In the genomic region with DNA sequence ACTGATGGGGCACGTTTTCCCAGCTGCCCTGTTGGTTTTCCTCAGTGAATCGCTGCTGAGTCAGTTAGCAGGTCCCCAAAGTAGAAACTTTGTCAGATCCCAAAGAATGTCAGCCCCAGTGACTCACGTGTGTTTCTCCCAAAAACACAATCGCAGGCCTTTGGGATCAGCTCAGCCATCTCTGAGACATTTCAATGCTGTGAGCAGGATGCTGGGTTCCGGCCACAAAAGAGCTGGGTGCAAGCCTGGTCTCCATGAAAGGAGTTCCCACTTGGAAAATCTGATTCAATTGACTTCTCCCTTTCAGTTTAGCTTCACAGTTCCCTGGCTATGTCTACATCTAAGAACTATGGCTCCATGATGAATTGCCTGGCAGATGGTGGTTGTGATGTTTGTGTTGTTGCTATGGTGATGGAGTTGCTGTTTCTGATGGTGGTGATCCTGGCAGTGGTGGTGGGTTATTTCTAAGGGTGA, we compare ENCODE assay signal across 16 cellular contexts. TPM values are rescaled to one million over a fixed set of nuclear protein-coding genes. Genes with fewer than 3 reads are reported as not detected.
A peak's percentile ranks its signal among the peaks of the same experiment; 100 is the strongest.
DNase-seq lines count a peak whose midpoint lies in the region; ATAC-seq, FAIRE-seq and TF ChIP-seq lines count a peak whose summit lies in the region.
"Had no signal": no experiment of that assay in that cellular context is flagged by ENCODE, and none has a peak within 500 bp of the region (broad histone marks: within the 10 kb centered on the region; RNA-seq: fewer than 3 reads in every experiment).

No MANE protein-coding gene starts in this region.

- H2AFZ ChIP-seq in GM12878 (ENCODE audit: control insufficient read depth, low read depth, low read length): no peak overlapping the region
- H2AFZ ChIP-seq: GM23338 had no signal

- H3K79me2 ChIP-seq in GM12878 (ENCODE audit: control insufficient read depth, insufficient read depth, low read length): no peaks in the 10 kb centered on the region

- TF ChIP-seq CTCF in AG09309 (IDR thresholded peaks at IDR 0.05; ENCODE audit: control insufficient read depth, insufficient read depth, low read depth, low read length, missing control alignments) (no peak), GM12878 (IDR thresholded peaks at IDR 0.05 in 2 of 3, conservative IDR thresholded peaks at IDR 0.05 in 1 of 3; ENCODE audit: control insufficient read depth in 2 of 3, extremely low read depth in 1 of 3, insufficient read depth in 1 of 3, low read depth in 3 of 3, low read length in 3 of 3) (no peak)

- ATAC-seq in GM12878 (no peak), GM19023 (IDR thresholded peaks at IDR 0.05; ENCODE audit: unreplicated experiment) (no peak), HG03175 (IDR thresholded peaks at IDR 0.05; ENCODE audit: unreplicated experiment) (no peak)
- ATAC-seq: GM23338 had no signal

- no peaks in the 10 kb centered on the region; the same call in 2 of the 3 replicates for H3K9me3 ChIP-seq in GM12878 (replicated peaks; ENCODE audit: control insufficient read depth, insufficient read depth, low read length)
- H3K9me3 ChIP-seq: pancreas, thyroid gland had no signal

- SMC1A ChIA-PET in GM12878 (lab: Charles Lee; ENCODE audit: uncharacterized antibody, unreplicated experiment): interaction anchor here (0.6 kb wide), 1 partner anchor 9 kb away, joined by 3 read pairs; no protein-coding TSS in a partner anchor

- no peak for FAIRE-seq in GM12878 (lab: Jason Lieb, UNC)
- FAIRE-seq: kidney, pancreas had no signal

- H3K4me2 ChIP-seq in GM12878 (ENCODE audit: control insufficient read depth, insufficient read depth): no peak overlapping the region
- H3K4me2 ChIP-seq: GM23338 had no signal

- no TSS peak for BruUV-seq in GM12878 (replicated peaks; lab: Mats Ljungman, UMichigan)

- RAD21 ChIA-PET in GM12878 (lab: Charles Lee; ENCODE audit: unreplicated experiment): no interaction called here

- 37% methylated on average over 5 of the region's 5 CpGs for WGBS in GM12878 (ENCODE audit: insufficient coverage, insufficient replicate concordance, low lambda C conversion rate, missing lambda C conversion rate)

- CTCF ChIA-PET in GM12878 (lab: Yijun Ruan, JAX): interaction anchor here (1.7 kb wide), 1 partner anchor 10 kb away, joined by 4 read pairs; no protein-coding TSS in a partner anchor

- H3K9ac ChIP-seq in GM12878 (ENCODE audit: control insufficient read depth, insufficient read depth, low read length): no peak overlapping the region

- no peaks in the 10 kb centered on the region for H3K36me3 ChIP-seq in GM12878 (ENCODE audit: control insufficient read depth in 2 of 2, insufficient read depth in 2 of 2, low read length in 1 of 2)
- H3K36me3 ChIP-seq: pancreas, thyroid gland had no signal

- H3K4me3 ChIP-seq in AG09309 (ENCODE audit: control insufficient read depth, low read depth, low read length) (no peak overlapping the region; the same call in 1 of the 2 replicates), GM12878 (no peak overlapping the region)
- H3K4me3 ChIP-seq: GM23338, pancreas, thyroid gland had no signal

- no peaks in the 10 kb centered on the region for H3K27me3 ChIP-seq in GM12878 (replicated peaks in 1 of 2; ENCODE audit: control insufficient read depth in 2 of 2, insufficient read depth in 2 of 2, low read length in 1 of 2)
- H3K27me3 ChIP-seq: pancreas, thyroid gland had no signal

- TF ChIP-seq POLR2A in GM12878 (IDR thresholded peaks at IDR 0.05; ENCODE audit: low read depth, low read length): no peak

- H4K20me1 ChIP-seq in GM12878 (ENCODE audit: control insufficient read depth, insufficient read depth): no peaks in the 10 kb centered on the region

- TF ChIP-seq RAD21 in GM12878 (IDR thresholded peaks at IDR 0.05; ENCODE audit: insufficient read depth, low read depth, low read length): no peak

- no peaks in the 10 kb centered on the region for H3K4me1 ChIP-seq in GM12878 (ENCODE audit: control insufficient read depth, insufficient read depth, low read length)
- H3K4me1 ChIP-seq: pancreas, thyroid gland had no signal

- POLR2A ChIA-PET in GM12878 (lab: Charles Lee): no interaction called here

- in situ Hi-C loops in GM12878 (cut with MboI): no loop called here

- no peak for TF ChIP-seq EP300 in GM12878 (IDR thresholded peaks at IDR 0.05; ENCODE audit: borderline replicate concordance in 1 of 2, control insufficient read depth in 1 of 2, low read depth in 2 of 2, low read length in 2 of 2)

- peak; percentile 70 for DNase-seq in AG09309 (ENCODE audit: low read depth)
- peak; percentile 96 for DNase-seq in HT1080 (ENCODE audit: low read depth)
- no peak for DNase-seq in GM12878 (ENCODE audit: low read depth, low spot score)
- DNase-seq in left kidney (ENCODE audit: low read depth, low spot score): peak; percentile 23
- no peak for DNase-seq in T-helper 1 cell
- no peak for DNase-seq in medulla oblongata (ENCODE audit: extremely low spot score)
- DNase-seq: activated CD4-positive, CD25-positive, alpha-beta regulatory T cell; activated naive CD4-positive, alpha-beta T cell treated with anti-CD3 and anti-CD28 coated beads for 36 hours; DMS53; kidney; NCI-H1092 treated with DMSO at 0.1 percent for 48 hours; pancreas; thyroid gland had no signal

- intact Hi-C loops in GM12878 (cut with micrococcal nuclease; ENCODE audit: unreplicated experiment): no loop called here

- H3K27ac ChIP-seq in GM12878 (ENCODE audit: control insufficient read depth, insufficient read depth): no peak overlapping the region
- H3K27ac ChIP-seq: pancreas, thyroid gland had no signal

TF ChIP-seq in GM12878, 131 proteins besides CTCF, POLR2A, EP300 and RAD21:
- no peak for TF ChIP-seq CBFB (IDR thresholded peaks at IDR 0.05; ENCODE audit: low read depth)
- no peak for TF ChIP-seq FOS (IDR thresholded peaks at IDR 0.05; ENCODE audit: borderline replicate concordance, extremely low read depth, insufficient read length)
- no peak for TF ChIP-seq SRF (IDR thresholded peaks at IDR 0.05; ENCODE audit: low read depth in 2 of 2, low read length in 2 of 2)
- no peak for TF ChIP-seq POLR2AphosphoS2 (IDR thresholded peaks at IDR 0.05; ENCODE audit: low read depth, low read length)
- 0 out of 2 replicates have a peak, but pooled peaks have one; percentile 41 for TF ChIP-seq BMI1 (IDR thresholded peaks at IDR 0.05; ENCODE audit: borderline replicate concordance)
- TF ChIP-seq, protein P1, sequence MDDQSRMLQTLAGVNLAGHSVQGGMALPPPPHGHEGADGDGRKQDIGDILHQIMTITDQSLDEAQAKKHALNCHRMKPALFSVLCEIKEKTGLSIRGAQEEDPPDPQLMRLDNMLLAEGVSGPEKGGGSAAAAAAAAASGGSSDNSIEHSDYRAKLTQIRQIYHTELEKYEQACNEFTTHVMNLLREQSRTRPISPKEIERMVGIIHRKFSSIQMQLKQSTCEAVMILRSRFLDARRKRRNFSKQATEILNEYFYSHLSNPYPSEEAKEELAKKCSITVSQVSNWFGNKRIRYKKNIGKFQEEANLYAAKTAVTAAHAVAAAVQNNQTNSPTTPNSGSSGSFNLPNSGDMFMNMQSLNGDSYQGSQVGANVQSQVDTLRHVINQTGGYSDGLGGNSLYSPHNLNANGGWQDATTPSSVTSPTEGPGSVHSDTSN (IDR thresholded peaks at IDR 0.05; ENCODE audit: insufficient replicate concordance, low read depth, low read length): no peak
- no peak for TF ChIP-seq SREBF1 (IDR thresholded peaks at IDR 0.05; ENCODE audit: low read length)
- TF ChIP-seq CHD1 (IDR thresholded peaks at IDR 0.05; ENCODE audit: low read depth, low read length): no peak

RNA-seq across cellular contexts. Expression of gene MYEOV, which starts 28.0 kb away (rescaled TPM):
- total RNA-seq in HT1080 (2014; rRNA removed; shearing (Covaris generic)): 0.73 and 1.1 TPM in 2 replicates
- 4.6 and 9.6 TPM in 2 replicates for polyA plus RNA-seq in HT1080 (2015; cell fraction: cytosol; rRNA removed)
- polyA plus RNA-seq in HT1080 (2015; cell fraction: nucleus; rRNA removed): 17.8 and 20.1 TPM in 2 replicates
- 0.63 and 2.6 TPM in 2 replicates for total RNA-seq in GM12878 (2013; cell fraction: nucleolus; rRNA removed)
- total RNA-seq in GM12878 (2014; rRNA removed) (0.40 TPM in 1 of 2 replicates, not detected in the other), GM12878 (2014; rRNA removed; fragmentation: Illumina TruSeq; extraction: Trizol) (0.13 TPM in 1 of 2 replicates, not detected in the other), GM12878 (2021) (0.18 and 0.53 TPM in 2 replicates)
- polyA plus RNA-seq in GM12878 (2011; ENCODE audit: low read depth): 0.10 TPM
- polyA plus RNA-seq in GM12878 (2011; rRNA removed) (0.26 and 0.72 TPM in 2 replicates), GM12878 (2014; fragmentation: Illumina TruSeq; extraction: Trizol) (0.40 and 0.51 TPM in 2 replicates), GM12878 (2014; fragmentation: Nextera tagmentation; extraction: Ambion mirVana) (under 1 TPM in 1 of 2 experiments, not detected in 1; 0.05 TPM), GM12878 (2014; rRNA removed) (0.19 and 0.29 TPM in 2 replicates), GM12878 (2016; fragmentation: Nextera tagmentation; extraction: Ambion mirVana) (not detected)
- polyA plus RNA-seq in GM12878 (2011; cell fraction: cytosol; rRNA removed): 0.30 and 0.33 TPM in 2 replicates
- 0.44 and 0.73 TPM in 2 replicates for polyA plus RNA-seq in GM12878 (2011; cell fraction: nucleus; rRNA removed)
- 0.52 and 0.55 TPM in 2 replicates for polyA plus RNA-seq in GM12878 (2012)
- polyA minus RNA-seq in GM12878 (2011; rRNA and poly(A)+ RNA removed): 0.22 and 0.57 TPM in 2 replicates
- not detected in 2 replicates for polyA minus RNA-seq in GM12878 (2011; cell fraction: cytosol; rRNA and poly(A)+ RNA removed)
- 0.73 TPM in 1 of 2 replicates, not detected in the other for polyA minus RNA-seq in GM12878 (2011; cell fraction: nucleus; rRNA and poly(A)+ RNA removed)
- polyA plus RNA-seq: GM23338 had no signal

Comparison
In these comparisons a context has a peak if more than half of its experiments do, and no peak if none do; other contexts are left out.
1. DNase-seq: peak in AG09309 (single experiment), HT1080 (single experiment) and left kidney (single experiment); none in GM12878 (single experiment), T-helper 1 cell (0 of 5) and medulla oblongata (single experiment).